ENCODE assay signal across 2 cellular contexts in the genomic region with DNA sequence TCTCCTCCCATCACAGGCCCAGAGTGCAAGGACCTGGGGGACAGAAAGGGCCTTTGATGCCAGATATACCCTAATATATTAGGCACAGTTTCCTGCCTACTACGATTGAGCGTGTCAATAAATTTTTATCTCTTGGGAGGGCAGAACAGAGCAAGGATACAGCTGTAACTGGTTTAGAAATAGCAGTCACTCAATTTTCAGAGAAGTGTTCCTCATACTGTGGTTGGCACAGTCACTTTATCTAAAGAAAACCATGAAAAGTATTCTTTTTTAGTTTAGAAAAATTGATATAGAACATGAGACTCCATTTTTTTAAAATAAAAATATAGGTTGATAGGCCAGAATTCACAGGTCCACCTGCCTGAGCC.
TF ChIP-seq lines count a peak whose summit lies in the region.

No MANE protein-coding gene starts in this region.

TF ChIP-seq in SK-N-SH, 30 proteins besides CTCF, POLR2A, EP300 and RAD21 (continued from another document):
- TF ChIP-seq SMC3 (IDR thresholded peaks at IDR 0.05; ENCODE audit: low read depth, low read length) (no peak), RXRA (IDR thresholded peaks at IDR 0.05; ENCODE audit: borderline replicate concordance, low read depth) (no peak), TAF1 (IDR thresholded peaks at IDR 0.05; ENCODE audit: borderline replicate concordance, low read depth, low read length) (no peak), GABPA (IDR thresholded peaks at IDR 0.05; ENCODE audit: low read depth) (no peak), TEAD4 (IDR thresholded peaks at IDR 0.05; ENCODE audit: borderline replicate concordance, insufficient read depth) (no peak), RCOR1 (IDR thresholded peaks at IDR 0.05; ENCODE audit: low read length) (no peak), MEF2A (IDR thresholded peaks at IDR 0.05; ENCODE audit: borderline replicate concordance, low read depth) (no peak), FOXM1 (IDR thresholded peaks at IDR 0.05; ENCODE audit: low read depth) (no peak), YY1 (IDR thresholded peaks at IDR 0.05; ENCODE audit: low read depth) (no peak), FOXJ3 (CRISPR knock-in tag; IDR thresholded peaks at IDR 0.05) (no peak)
- TF ChIP-seq, protein P1, sequence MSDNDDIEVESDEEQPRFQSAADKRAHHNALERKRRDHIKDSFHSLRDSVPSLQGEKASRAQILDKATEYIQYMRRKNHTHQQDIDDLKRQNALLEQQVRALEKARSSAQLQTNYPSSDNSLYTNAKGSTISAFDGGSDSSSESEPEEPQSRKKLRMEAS (IDR thresholded peaks at IDR 0.05; ENCODE audit: low read depth) = no peak
- TF ChIP-seq, protein P2, sequence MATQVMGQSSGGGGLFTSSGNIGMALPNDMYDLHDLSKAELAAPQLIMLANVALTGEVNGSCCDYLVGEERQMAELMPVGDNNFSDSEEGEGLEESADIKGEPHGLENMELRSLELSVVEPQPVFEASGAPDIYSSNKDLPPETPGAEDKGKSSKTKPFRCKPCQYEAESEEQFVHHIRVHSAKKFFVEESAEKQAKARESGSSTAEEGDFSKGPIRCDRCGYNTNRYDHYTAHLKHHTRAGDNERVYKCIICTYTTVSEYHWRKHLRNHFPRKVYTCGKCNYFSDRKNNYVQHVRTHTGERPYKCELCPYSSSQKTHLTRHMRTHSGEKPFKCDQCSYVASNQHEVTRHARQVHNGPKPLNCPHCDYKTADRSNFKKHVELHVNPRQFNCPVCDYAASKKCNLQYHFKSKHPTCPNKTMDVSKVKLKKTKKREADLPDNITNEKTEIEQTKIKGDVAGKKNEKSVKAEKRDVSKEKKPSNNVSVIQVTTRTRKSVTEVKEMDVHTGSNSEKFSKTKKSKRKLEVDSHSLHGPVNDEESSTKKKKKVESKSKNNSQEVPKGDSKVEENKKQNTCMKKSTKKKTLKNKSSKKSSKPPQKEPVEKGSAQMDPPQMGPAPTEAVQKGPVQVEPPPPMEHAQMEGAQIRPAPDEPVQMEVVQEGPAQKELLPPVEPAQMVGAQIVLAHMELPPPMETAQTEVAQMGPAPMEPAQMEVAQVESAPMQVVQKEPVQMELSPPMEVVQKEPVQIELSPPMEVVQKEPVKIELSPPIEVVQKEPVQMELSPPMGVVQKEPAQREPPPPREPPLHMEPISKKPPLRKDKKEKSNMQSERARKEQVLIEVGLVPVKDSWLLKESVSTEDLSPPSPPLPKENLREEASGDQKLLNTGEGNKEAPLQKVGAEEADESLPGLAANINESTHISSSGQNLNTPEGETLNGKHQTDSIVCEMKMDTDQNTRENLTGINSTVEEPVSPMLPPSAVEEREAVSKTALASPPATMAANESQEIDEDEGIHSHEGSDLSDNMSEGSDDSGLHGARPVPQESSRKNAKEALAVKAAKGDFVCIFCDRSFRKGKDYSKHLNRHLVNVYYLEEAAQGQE (IDR thresholded peaks at IDR 0.05; ENCODE audit: low read depth, low read length) = no peak
TF ChIP-seq in SK-N-SH: peak in this region for 0.

TF ChIP-seq in SK-N-SH treated with all-trans-retinoic acid at 6 μM for 48 hours, 23 proteins besides CTCF, POLR2A, EP300 and RAD21 (continued from another document):
- TF ChIP-seq POU6F1 (CRISPR knock-in tag; IDR thresholded peaks at IDR 0.05; ENCODE audit: borderline replicate concordance, low read depth) (no peak), BACH2 (CRISPR knock-in tag; IDR thresholded peaks at IDR 0.05; ENCODE audit: borderline replicate concordance) (no peak), ZNF565 (CRISPR knock-in tag; conservative IDR thresholded peaks at IDR 0.05; ENCODE audit: low read depth) (no peak), ZNF70 (CRISPR knock-in tag; IDR thresholded peaks at IDR 0.05) (no peak)
